In genomic region chr2:170885130-170885791, GRCh38 we compare ENCODE assay signal across 25 cellular contexts. TPM values are rescaled to one million over a fixed set of nuclear protein-coding genes. Genes with fewer than 3 reads are reported as not detected.
A peak's percentile ranks its signal among the peaks of the same experiment; 100 is the strongest.
DNase-seq lines count a peak whose midpoint lies in the region; ATAC-seq and TF ChIP-seq lines count a peak whose summit lies in the region.
"Had no signal": no experiment of that assay in that cellular context is flagged by ENCODE, and none has a peak within 500 bp of the region (broad histone marks: within the 10 kb centered on the region; RNA-seq: fewer than 3 reads in every experiment).

No MANE protein-coding gene starts in this region.

- H3K27me3 Mint-ChIP-seq in H9 (ENCODE audit: low read depth), result peaks cover 9% of the 10 kb centered on the region; the same call in 1 of the 2 replicates
- peaks cover 21% of the 10 kb centered on the region for H3K27me3 Mint-ChIP-seq in activated T-helper 1 cell treated with anti-CD3 and anti-CD28 coated beads, Interleukin-12 subunit alpha, Interleukin-12 subunit beta, Interleukin-2, Interleukin-4 antibody, amounts not matched to agents 30 ng/mL and 10 ng/mL and 1 ng/mL, durations not matched to agents 14 hours and 24 hours and 36 hours (ENCODE audit: insufficient read depth)
- peaks cover 47% of the 10 kb centered on the region for H3K27me3 Mint-ChIP-seq in activated naive CD4-positive, alpha-beta T cell treated with anti-CD3 and anti-CD28 coated beads, Interleukin-2, amount 10 ng/mL, durations not matched to agents 7 days and 5 days

- no peak overlapping the region for H3K23ac ChIP-seq in H9 (ENCODE audit: insufficient read length, low read depth, low read length)

- no peak overlapping the region for H4K5ac ChIP-seq in H9 (ENCODE audit: insufficient read length, low read depth, low read length)

- peak; percentile 64 for DNase-seq in AG08395 (ENCODE audit: low spot score)
- DNase-seq in H9, result no peak
- peak; percentile 27 for DNase-seq in astrocyte of the hippocampus (ENCODE audit: low read depth, low spot score)
- DNase-seq in RPMI8226, result no peak
- DNase-seq in activated T-helper 1 cell treated with anti-CD3 and anti-CD28 coated beads, Interleukin-12 subunit alpha, Interleukin-12 subunit beta, Interleukin-2, Interleukin-4 antibody, amounts not matched to agents 30 ng/mL and 10 ng/mL and 1 ng/mL, durations not matched to agents 14 hours and 24 hours and 36 hours (ENCODE audit: low spot score), result no peak
- no peak for DNase-seq in activated naive CD4-positive, alpha-beta T cell treated with anti-CD3 and anti-CD28 coated beads, Interleukin-2, amount 10 ng/mL, durations not matched to agents 7 days and 5 days
- DNase-seq: activated CD4-positive, CD25-positive, alpha-beta regulatory T cell; activated T-cell treated with anti-CD3 and anti-CD28 coated beads, Interleukin-2, amount 50 U/mL, for 4 hours; CD8-positive, alpha-beta memory T cell; effector memory CD4-positive, alpha-beta T cell; hippocampal formation; MM.1S; NCI-H774; small intestine; stimulated activated CD4-positive, alpha-beta T cell treated with anti-CD3 and anti-CD28 coated beads, Interleukin-4, amount 100 ng/mL, for 24 hours; T-helper 2 cell had no signal

- no peak overlapping the region for H3K18ac ChIP-seq in H9 (ENCODE audit: insufficient read length, low read depth, low read length)

- no peaks in the 10 kb centered on the region; the same call in 1 of the 2 replicates for H3K4me1 ChIP-seq in H9 (ENCODE audit: insufficient read depth, low read length)
- peaks cover 15% of the 10 kb centered on the region for H3K4me1 ChIP-seq in mesodermal cell (ENCODE audit: control insufficient read depth, insufficient read depth, low read length, poor library complexity, severe bottlenecking)
- H3K4me1 ChIP-seq: ascending aorta, HAP-1 had no signal

- no peak overlapping the region for H3T11ph ChIP-seq in H9 (ENCODE audit: low read length)

- H4K8ac ChIP-seq in H9 (replicated peaks; ENCODE audit: insufficient read length, low read depth, low read length), result no peak overlapping the region

- no peaks in the 10 kb centered on the region for H3K36me3 Mint-ChIP-seq in H9 (ENCODE audit: insufficient read depth in 1 of 3, low read depth in 3 of 3)
- no peaks in the 10 kb centered on the region for H3K36me3 Mint-ChIP-seq in activated T-helper 1 cell treated with anti-CD3 and anti-CD28 coated beads, Interleukin-12 subunit alpha, Interleukin-12 subunit beta, Interleukin-2, Interleukin-4 antibody, amounts not matched to agents 30 ng/mL and 10 ng/mL and 1 ng/mL, durations not matched to agents 14 hours and 24 hours and 36 hours (ENCODE audit: low read depth)
- no peaks in the 10 kb centered on the region for H3K36me3 Mint-ChIP-seq in activated naive CD4-positive, alpha-beta T cell treated with anti-CD3 and anti-CD28 coated beads, Interleukin-2, amount 10 ng/mL, durations not matched to agents 7 days and 5 days
- H3K36me3 Mint-ChIP-seq: activated naive CD4-positive, alpha-beta T cell treated with anti-CD3 and anti-CD28 coated beads, Interleukin-2, amount 50 U/mL, for 24 hours; memory B cell had no signal

- H3K4me3 Mint-ChIP-seq in H9, result no peak overlapping the region
- no peak overlapping the region for H3K4me3 Mint-ChIP-seq in activated T-helper 1 cell treated with anti-CD3 and anti-CD28 coated beads, Interleukin-12 subunit alpha, Interleukin-12 subunit beta, Interleukin-2, Interleukin-4 antibody, amounts not matched to agents 30 ng/mL and 10 ng/mL and 1 ng/mL, durations not matched to agents 14 hours and 24 hours and 36 hours
- H3K4me3 Mint-ChIP-seq in activated naive CD4-positive, alpha-beta T cell treated with anti-CD3 and anti-CD28 coated beads, Interleukin-2, amount 10 ng/mL, durations not matched to agents 7 days and 5 days, result no peak overlapping the region
- H3K4me3 Mint-ChIP-seq: activated naive CD4-positive, alpha-beta T cell treated with anti-CD3 and anti-CD28 coated beads, Interleukin-2, amount 50 U/mL, for 24 hours; activated T-cell treated with anti-CD3 and anti-CD28 coated beads, Interleukin-2, amount 50 U/mL, for 4 hours; CD8-positive, alpha-beta memory T cell; memory B cell; nephron had no signal

- H4K91ac ChIP-seq in H9 (ENCODE audit: insufficient read length, low read depth, low read length), result no peak overlapping the region

- H3K79me1 ChIP-seq in H9 (ENCODE audit: insufficient read depth, low read depth, low read length, poor library complexity, severe bottlenecking), result no peaks in the 10 kb centered on the region

- H3K56ac ChIP-seq in H9 (ENCODE audit: insufficient read length, low read depth, low read length), result no peak overlapping the region

- H4K20me1 ChIP-seq in H9 (ENCODE audit: control insufficient read depth, insufficient read depth, insufficient read length), result no peaks in the 10 kb centered on the region

- no peaks in the 10 kb centered on the region for H3K23me2 ChIP-seq in H9 (ENCODE audit: insufficient read length, low read depth, low read length, poor library complexity, severe bottlenecking)

- no peak for ATAC-seq in GM18873 (IDR thresholded peaks at IDR 0.05; ENCODE audit: low FRiP score, unreplicated experiment)
- ATAC-seq: activated T-cell treated with anti-CD3 and anti-CD28 coated beads, Interleukin-2, amount 50 U/mL, for 4 hours had no signal

- no peak overlapping the region for H3K27ac Mint-ChIP-seq in H9
- H3K27ac Mint-ChIP-seq in activated T-helper 1 cell treated with anti-CD3 and anti-CD28 coated beads, Interleukin-12 subunit alpha, Interleukin-12 subunit beta, Interleukin-2, Interleukin-4 antibody, amounts not matched to agents 30 ng/mL and 10 ng/mL and 1 ng/mL, durations not matched to agents 14 hours and 24 hours and 36 hours, result no peak overlapping the region
- no peak overlapping the region for H3K27ac Mint-ChIP-seq in activated naive CD4-positive, alpha-beta T cell treated with anti-CD3 and anti-CD28 coated beads, Interleukin-2, amount 10 ng/mL, durations not matched to agents 7 days and 5 days
- H3K27ac Mint-ChIP-seq: activated naive CD4-positive, alpha-beta T cell treated with anti-CD3 and anti-CD28 coated beads, Interleukin-2, amount 50 U/mL, for 24 hours; memory B cell; nephron; progenitor cell of endocrine pancreas had no signal

- H3K9me3 ChIP-seq in H9 (ENCODE audit: control insufficient read depth, low read depth, low read length) (no peaks in the 10 kb centered on the region), mesodermal cell (ENCODE audit: control insufficient read depth, low read length) (no peaks in the 10 kb centered on the region)
- H3K9me3 ChIP-seq: ascending aorta, HAP-1, SJSA1 had no signal

- H3K4me1 Mint-ChIP-seq in H9, result peaks cover 4 to 5% of the 10 kb centered on the region in 2 experiments
- H3K4me1 Mint-ChIP-seq in activated T-helper 1 cell treated with anti-CD3 and anti-CD28 coated beads, Interleukin-12 subunit alpha, Interleukin-12 subunit beta, Interleukin-2, Interleukin-4 antibody, amounts not matched to agents 30 ng/mL and 10 ng/mL and 1 ng/mL, durations not matched to agents 14 hours and 24 hours and 36 hours (ENCODE audit: low read depth), result no peaks in the 10 kb centered on the region
- H3K4me1 Mint-ChIP-seq in activated naive CD4-positive, alpha-beta T cell treated with anti-CD3 and anti-CD28 coated beads, Interleukin-2, amount 10 ng/mL, durations not matched to agents 7 days and 5 days, result peaks cover under 1% of the 10 kb centered on the region
- H3K4me1 Mint-ChIP-seq: activated naive CD4-positive, alpha-beta T cell treated with anti-CD3 and anti-CD28 coated beads, Interleukin-2, amount 50 U/mL, for 24 hours; CD8-positive, alpha-beta memory T cell; nephron had no signal

- no peak overlapping the region for H3K27ac ChIP-seq in H9 (ENCODE audit: insufficient read length, low read depth, low read length)
- H3K27ac ChIP-seq in mesodermal cell (ENCODE audit: low read depth, low read length, severe bottlenecking), result peak overlapping the region; percentile 16
- H3K27ac ChIP-seq: ascending aorta, SJSA1 had no signal

- no peak overlapping the region for H3K4me3 ChIP-seq in mesodermal cell (ENCODE audit: extremely low read depth, insufficient read depth, low read length, poor library complexity, severe bottlenecking)
- H3K4me3 ChIP-seq: ascending aorta, HAP-1, SJSA1 had no signal

- H2AK5ac ChIP-seq in H9 (ENCODE audit: insufficient read length, low read length), result no peak overlapping the region

- H3K9me3 Mint-ChIP-seq in H9, result no peaks in the 10 kb centered on the region
- H3K9me3 Mint-ChIP-seq in activated T-helper 1 cell treated with anti-CD3 and anti-CD28 coated beads, Interleukin-12 subunit alpha, Interleukin-12 subunit beta, Interleukin-2, Interleukin-4 antibody, amounts not matched to agents 30 ng/mL and 10 ng/mL and 1 ng/mL, durations not matched to agents 14 hours and 24 hours and 36 hours, result no peaks in the 10 kb centered on the region
- no peaks in the 10 kb centered on the region for H3K9me3 Mint-ChIP-seq in activated naive CD4-positive, alpha-beta T cell treated with anti-CD3 and anti-CD28 coated beads, Interleukin-2, amount 10 ng/mL, durations not matched to agents 7 days and 5 days
- H3K9me3 Mint-ChIP-seq: activated naive CD4-positive, alpha-beta T cell treated with anti-CD3 and anti-CD28 coated beads, Interleukin-2, amount 50 U/mL, for 24 hours; activated T-cell treated with anti-CD3 and anti-CD28 coated beads, Interleukin-2, amount 50 U/mL, for 4 hours; CD8-positive, alpha-beta memory T cell; memory B cell; nephron had no signal

- H2BK15ac ChIP-seq in H9 (ENCODE audit: low read depth, low read length), result no peak overlapping the region

- no peak overlapping the region for H3K14ac ChIP-seq in H9 (ENCODE audit: insufficient read depth, low read length)

- TF ChIP-seq CTCF in H9 (conservative IDR thresholded peaks at IDR 0.05), result peak; percentile 23; the same call in 1 of the 3 replicates

- no peak overlapping the region for H2BK12ac ChIP-seq in H9 (ENCODE audit: insufficient read length, low read depth, low read length)

- no peaks in the 10 kb centered on the region for H3K79me2 ChIP-seq in H9 (ENCODE audit: insufficient read depth, low read length)

- CTCF ChIA-PET in activated naive CD4-positive, alpha-beta T cell treated with anti-CD3 and anti-CD28 coated beads, Interleukin-2, amount 10 ng/mL, durations not matched to agents 7 days and 5 days (lab: Charles Lee), result interaction anchor here (1.6 to 3.0 kb wide), 2 partner anchors 12 to 43 kb away, joined by 5 to 12 read pairs; partner anchors contain the start of gene GORASP2

- no peak overlapping the region for H2BK5ac ChIP-seq in H9 (ENCODE audit: insufficient read length, low read length)

- no peak overlapping the region for H3K4me2 ChIP-seq in H9 (ENCODE audit: insufficient read depth, insufficient read length, low read length)

- intact Hi-C loops in activated T-helper 1 cell treated with anti-CD3 and anti-CD28 coated beads, Interleukin-12 subunit alpha, Interleukin-12 subunit beta, Interleukin-2, Interleukin-4 antibody, amounts not matched to agents 30 ng/mL and 10 ng/mL and 1 ng/mL, durations not matched to agents 14 hours and 24 hours and 36 hours (cut with micrococcal nuclease), result no loop called here

- no peak overlapping the region for H2BK120ac ChIP-seq in H9 (ENCODE audit: low read depth, low read length, poor library complexity, severe bottlenecking)

- no peaks in the 10 kb centered on the region for H3K27me3 ChIP-seq in H9 (ENCODE audit: insufficient read depth, low read length)
- H3K27me3 ChIP-seq: ascending aorta had no signal

- WGBS in H9 (ENCODE audit: extremely low coverage, insufficient read length, low lambda C conversion rate), result no CpG with 5 or more reads among the region's 5 CpGs
- WGBS in mesodermal cell (ENCODE audit: insufficient coverage in 2 of 2), 2 experiments, result 82 to 90% methylated on average over 5 of the region's 5 CpGs

- H3K9ac ChIP-seq in H9 (ENCODE audit: extremely low read depth, insufficient read length, low read length), result no peak overlapping the region

- no peak overlapping the region for H2BK20ac ChIP-seq in H9 (ENCODE audit: low read depth, low read length, poor library complexity, severe bottlenecking)

- no peak overlapping the region for H3K4ac ChIP-seq in H9 (ENCODE audit: low read depth, low read length)

- H3K36me3 ChIP-seq in mesodermal cell (ENCODE audit: control insufficient read depth, insufficient read depth, low read length), result no peaks in the 10 kb centered on the region
- H3K36me3 ChIP-seq: ascending aorta, HAP-1, SJSA1 had no signal

- H2AFZ ChIP-seq in H9 (ENCODE audit: low read length), result no peak overlapping the region

RNA-seq across cellular contexts. Expression of gene GORASP2, which starts 43.8 kb away (rescaled TPM):
- 96.9 and 97.7 TPM in 2 replicates for total RNA-seq in H9 (2021)
- 104 TPM for polyA plus RNA-seq in mesodermal cell (2013, experiment 1 of 2)
- 98.4 TPM for polyA plus RNA-seq in mesodermal cell (2013, experiment 2 of 2)
- total RNA-seq in activated T-helper 1 cell treated with anti-CD3 and anti-CD28 coated beads, Interleukin-12 subunit alpha, Interleukin-12 subunit beta, Interleukin-2, Interleukin-4 antibody, amounts not matched to agents 30 ng/mL and 10 ng/mL and 1 ng/mL, durations not matched to agents 14 hours and 24 hours and 36 hours, result 99.5 and 104 TPM in 2 replicates

Comparison
In these comparisons a context has a peak if more than half of its experiments do, and no peak if none do; other contexts are left out.
1. DNase-seq: peak in AG08395 (single experiment) and astrocyte of the hippocampus (single experiment); none in H9 (single experiment), RPMI8226 (single experiment), activated T-helper 1 cell treated with anti-CD3 and anti-CD28 coated beads, Interleukin-12 subunit alpha, Interleukin-12 subunit beta, Interleukin-2, Interleukin-4 antibody, amounts not matched to agents 30 ng/mL and 10 ng/mL and 1 ng/mL, durations not matched to agents 14 hours and 24 hours and 36 hours (single experiment) and activated naive CD4-positive, alpha-beta T cell treated with anti-CD3 and anti-CD28 coated beads, Interleukin-2, amount 10 ng/mL, durations not matched to agents 7 days and 5 days (single experiment).